8 cellular contexts compared by ENCODE assay signal in genomic region chrX:48897157-48897620, GRCh38. TPM values are rescaled to one million over a fixed set of nuclear protein-coding genes. Genes with fewer than 3 reads are reported as not detected.
DNase-seq lines count a peak whose midpoint lies in the region; ATAC-seq and TF ChIP-seq lines count a peak whose summit lies in the region.

No MANE protein-coding gene starts in this region.

- no CpG with 5 or more reads among the region's 38 CpGs for WGBS in trophoblast cell (ENCODE audit: extremely low coverage, insufficient coverage, insufficient read length)

- TF ChIP-seq RAD21 in HCT116 (IDR thresholded peaks at IDR 0.05; ENCODE audit: low read depth): no peak

- peaks cover 3 to 12% of the 10 kb centered on the region in 2 experiments; a peak in 3 of 4 replicates for H3K4me1 ChIP-seq in HCT116 (ENCODE audit: control insufficient read depth in 1 of 2, insufficient read depth in 2 of 2, low read length in 2 of 2)
- peaks cover 25% of the 10 kb centered on the region for H3K4me1 ChIP-seq in left ventricle myocardium inferior
- peaks cover 2 to 6% of the 10 kb centered on the region in 2 experiments for H3K4me1 ChIP-seq in trophoblast cell (ENCODE audit: control insufficient read depth in 1 of 2, insufficient read depth in 2 of 2, low read length in 2 of 2)

- peak overlapping the region; percentile 94 for H3K4ac ChIP-seq in trophoblast cell (ENCODE audit: low read depth, low read length)

- H2BK5ac ChIP-seq in trophoblast cell (ENCODE audit: low read depth, low read length, poor library complexity): peak overlapping the region; percentile 85

- H2AK5ac ChIP-seq in trophoblast cell (ENCODE audit: low read length): peak overlapping the region; percentile 72

- H3K36me3 ChIP-seq in HCT116 (ENCODE audit: control insufficient read depth in 1 of 2, insufficient read depth in 2 of 2, low read length in 2 of 2) (peaks cover 0 to 7% of the 10 kb centered on the region in 2 experiments; a peak in 2 of 4 replicates), left ventricle myocardium inferior (peaks cover 30% of the 10 kb centered on the region), trophoblast cell (ENCODE audit: control insufficient read depth in 1 of 2, insufficient read depth in 2 of 2, low read length in 2 of 2) (peaks cover 21 to 34% of the 10 kb centered on the region in 2 experiments)

- H3K9me2 ChIP-seq in HCT116 (ENCODE audit: insufficient read depth): no peaks in the 10 kb centered on the region

- H4K8ac ChIP-seq in trophoblast cell (ENCODE audit: low read depth, low read length): peak overlapping the region; percentile 94

- H3K9me3 ChIP-seq in HCT116 (ENCODE audit: control insufficient read depth in 1 of 2, insufficient read depth in 1 of 2, low read depth in 1 of 2, low read length in 2 of 2) (no peaks in the 10 kb centered on the region), left ventricle myocardium inferior (replicated peaks) (no peaks in the 10 kb centered on the region), trophoblast cell (ENCODE audit: insufficient read depth, low read depth, low read length) (no peaks in the 10 kb centered on the region)

- no peaks in the 10 kb centered on the region for H4K20me1 ChIP-seq in HCT116 (ENCODE audit: insufficient read depth)

- H3K4me3 ChIP-seq in HCT116 (replicated peaks in 1 of 2; ENCODE audit: low read depth in 1 of 2, low read length in 2 of 2) (peak overlapping the region; percentile 75 to 77), left ventricle myocardium inferior (peak overlapping the region; percentile 82), trophoblast cell (ENCODE audit: low read depth, low read length) (peak overlapping the region; percentile 87)

- H4K91ac ChIP-seq in trophoblast cell (ENCODE audit: low read depth, low read length): peak overlapping the region; percentile 96

- H3K79me2 ChIP-seq in HCT116 (ENCODE audit: insufficient read depth, low read length) (peaks cover 38% of the 10 kb centered on the region), trophoblast cell (ENCODE audit: control insufficient read depth, insufficient read depth, low read length, poor library complexity) (peaks cover 5% of the 10 kb centered on the region)

- RAD21 ChIA-PET in HCT116 (lab: Charles Lee; ENCODE audit: low non-redundant PET in 1 of 2, low total read pairs in 2 of 2, uncharacterized antibody in 2 of 2, unreplicated experiment in 2 of 2): no interaction called here

- peak overlapping the region; percentile 93 for H2BK120ac ChIP-seq in trophoblast cell (ENCODE audit: insufficient read depth, low read length, poor library complexity)

- intact Hi-C loops in HCT116 (cut with micrococcal nuclease): loop anchor here (10.0 kb wide), 1 partner anchor 92 kb away; the partner anchor contains the start of gene HDAC6
- intact Hi-C loops in left ventricle myocardium inferior (cut with micrococcal nuclease): no loop called here

- POLR2A ChIA-PET in HCT116 (lab: Charles Lee): interaction anchor here (1.0 to 1.6 kb wide), 5 partner anchors 15 to 294 kb away, joined by 3 to 12 read pairs (median 4); partner anchors contain the start of genes HDAC6, OTUD5 and SLC35A2

- no peak for TF ChIP-seq POLR2A in HCT116 (IDR thresholded peaks at IDR 0.05; ENCODE audit: borderline replicate concordance, extremely low read depth, insufficient read depth, insufficient read length)

- peaks cover 9% of the 10 kb centered on the region for H3K79me1 ChIP-seq in trophoblast cell (ENCODE audit: low read length)

- H3K18ac ChIP-seq in trophoblast cell (ENCODE audit: low read length): peak overlapping the region; percentile 88

- H3K23ac ChIP-seq in trophoblast cell (ENCODE audit: low read length): no peak overlapping the region

- TF ChIP-seq CTCF in HCT116 (IDR thresholded peaks at IDR 0.05 in 2 of 3, conservative IDR thresholded peaks at IDR 0.05 in 1 of 3; ENCODE audit: borderline replicate concordance in 1 of 3, insufficient read depth in 1 of 3, low read depth in 2 of 3, low read length in 2 of 3): no peak
- no peak for TF ChIP-seq CTCF in left ventricle myocardium inferior (IDR thresholded peaks at IDR 0.05; ENCODE audit: borderline replicate concordance)

- H3K4me2 ChIP-seq in HCT116 (ENCODE audit: low read length) (peak overlapping the region; percentile 87), trophoblast cell (ENCODE audit: low read length) (peak overlapping the region; percentile 91)

- DNase-seq in DMS114 treated with DMSO at 0.1 percent for 48 hours (lab: John Stamatoyannopoulos, UW; ENCODE audit: unreplicated experiment): peak; percentile 51
- DNase-seq in HCT116 (ENCODE audit: low read depth, low spot score): peak; percentile 70
- peak; percentile 83 for DNase-seq in NCI-H1092 (lab: John Stamatoyannopoulos, UW)
- DNase-seq in SKM-1 (lab: John Stamatoyannopoulos, UW; ENCODE audit: unreplicated experiment): peak; percentile 9
- DNase-seq in anterior cingulate cortex (lab: John Stamatoyannopoulos, UW): peak in 56 of 58 donors; percentile 3 to 76 (median 52)
- peak; percentile 60 for DNase-seq in left ventricle myocardium inferior
- peak; percentile 58 to 67 for DNase-seq in trophoblast cell

- H4K12ac ChIP-seq in trophoblast cell (ENCODE audit: low read depth, low read length): peak overlapping the region; percentile 81

- peak overlapping the region; percentile 96 for H3K27ac ChIP-seq in HCT116 (ENCODE audit: low read depth, low read length)
- H3K27ac ChIP-seq in left ventricle myocardium inferior (replicated peaks): peak overlapping the region; percentile 94
- peak overlapping the region; percentile 93 for H3K27ac ChIP-seq in trophoblast cell (ENCODE audit: low read depth, low read length)

- BruUV-seq in HCT116 (replicated peaks; lab: Mats Ljungman, UMichigan): TSS peak; percentile 47

- H3K27me3 ChIP-seq in HCT116 (ENCODE audit: insufficient read depth, low read length) (no peaks in the 10 kb centered on the region), left ventricle myocardium inferior (ENCODE audit: low read depth) (no peaks in the 10 kb centered on the region), trophoblast cell (ENCODE audit: insufficient read depth, low read length) (no peaks in the 10 kb centered on the region)

- CTCF ChIA-PET in HCT116 (lab: Charles Lee): no interaction called here

- H3K9ac ChIP-seq in HCT116 (ENCODE audit: low read length) (peak overlapping the region; percentile 83), trophoblast cell (ENCODE audit: low read length) (peak overlapping the region; percentile 94)

- H2BK12ac ChIP-seq in trophoblast cell (ENCODE audit: low read length): no peak overlapping the region

- H2AFZ ChIP-seq in HCT116 (ENCODE audit: low read depth, low read length, poor library complexity, severe bottlenecking) (no peak overlapping the region), trophoblast cell (ENCODE audit: insufficient read depth, low read length, poor library complexity) (peak overlapping the region; percentile 98)

- ATAC-seq in HCT116 (peak; percentile 63), GM18867 (IDR thresholded peaks at IDR 0.05; ENCODE audit: unreplicated experiment) (no peak)

- H3K14ac ChIP-seq in trophoblast cell (ENCODE audit: low read length): peak overlapping the region; percentile 97

TF ChIP-seq in HCT116, 20 proteins besides CTCF, POLR2A, EP300 and RAD21:
- TF ChIP-seq POLR2AphosphoS5 (IDR thresholded peaks at IDR 0.05; ENCODE audit: low read depth, low read length): peak; percentile 52; the same call in 1 of the 2 replicates
- peak; percentile 37 for TF ChIP-seq TCF7L2 (IDR thresholded peaks at IDR 0.05; ENCODE audit: borderline replicate concordance, extremely low read depth, insufficient read depth, insufficient read length)
- no peak for TF ChIP-seq EZH2phosphoT487 (IDR thresholded peaks at IDR 0.05; ENCODE audit: borderline replicate concordance)

RNA-seq across cellular contexts. Expression of gene TIMM17B, which starts 0.4 kb away (rescaled TPM):
- total RNA-seq in HCT116 (2021; ENCODE audit: unreplicated experiment) (41.7 TPM), left ventricle myocardium inferior (76.1 TPM)
- polyA plus RNA-seq in HCT116 (2012): 38.6 and 44.5 TPM in 2 replicates
- 62.5 and 64.3 TPM in 2 replicates for polyA plus RNA-seq in trophoblast cell (2013)

RNA-seq across cellular contexts. Expression of gene PQBP1, which starts 0.5 kb away (rescaled TPM):
- 67.1 TPM for total RNA-seq in HCT116 (2021; ENCODE audit: unreplicated experiment)
- 87.3 and 112 TPM in 2 replicates for polyA plus RNA-seq in HCT116 (2012)
- total RNA-seq in left ventricle myocardium inferior: 60.3 TPM
- polyA plus RNA-seq in trophoblast cell (2013): 54.2 and 56.5 TPM in 2 replicates

RNA-seq across cellular contexts. Expression of gene SLC35A2, which starts 14.3 kb away (rescaled TPM):
- total RNA-seq in HCT116 (2021; ENCODE audit: unreplicated experiment): 35.0 TPM
- 29.2 and 34.0 TPM in 2 replicates for polyA plus RNA-seq in HCT116 (2012)
- total RNA-seq in left ventricle myocardium inferior: 10.4 TPM
- polyA plus RNA-seq in trophoblast cell (2013): 29.7 and 29.9 TPM in 2 replicates

RNA-seq across cellular contexts. Expression of gene PIM2, which starts 21.6 kb away (rescaled TPM):
- total RNA-seq in HCT116 (2021; ENCODE audit: unreplicated experiment): 15.6 TPM
- 11.0 and 12.4 TPM in 2 replicates for polyA plus RNA-seq in HCT116 (2012)
- total RNA-seq in left ventricle myocardium inferior: 3.3 TPM
- polyA plus RNA-seq in trophoblast cell (2013): 5.0 and 5.4 TPM in 2 replicates

Comparison
In these comparisons a context has a peak if more than half of its experiments do, and no peak if none do; other contexts are left out.
1. DNase-seq: peak in every context shown above with its lines; median percentile 83 in NCI-H1092; 70 in HCT116; 62 in trophoblast cell; 60 in left ventricle myocardium inferior; 52 in anterior cingulate cortex; 51 in DMS114 treated with DMSO at 0.1 percent for 48 hours; 9 in SKM-1.